In genomic region chr6:132812756-132813172, GRCh38 we compare ENCODE assay signal across 8 cellular contexts. TPM values are rescaled to one million over a fixed set of nuclear protein-coding genes. Genes with fewer than 3 reads are reported as not detected.
DNase-seq lines count a peak whose midpoint lies in the region; ATAC-seq and TF ChIP-seq lines count a peak whose summit lies in the region.

No MANE protein-coding gene starts in this region.

- TF ChIP-seq CTCF in CD8-positive, alpha-beta T cell (IDR thresholded peaks at IDR 0.05) = no peak
- no peak for TF ChIP-seq CTCF in colonic mucosa (IDR thresholded peaks at IDR 0.05)

- no peaks in the 10 kb centered on the region for H3K9me3 Mint-ChIP-seq in CD8-positive, alpha-beta T cell
- H3K9me3 Mint-ChIP-seq in naive thymus-derived CD8-positive, alpha-beta T cell = no peaks in the 10 kb centered on the region

- H3K27me3 Mint-ChIP-seq in CD8-positive, alpha-beta T cell (ENCODE audit: low read depth) = no peaks in the 10 kb centered on the region
- peaks cover 0 to 3% (median 0%) of the 10 kb centered on the region in 5 donors for H3K27me3 Mint-ChIP-seq in naive thymus-derived CD8-positive, alpha-beta T cell

- no peaks in the 10 kb centered on the region for H3K9me3 ChIP-seq in CD8-positive, alpha-beta T cell (ENCODE audit: low read length)
- H3K9me3 ChIP-seq in MG63 = 0 out of 2 replicates have a peak, but pooled peaks cover 3% of the 10 kb centered on the region
- no peaks in the 10 kb centered on the region for H3K9me3 ChIP-seq in colonic mucosa

- peaks cover 16% of the 10 kb centered on the region for H3K36me3 ChIP-seq in CD8-positive, alpha-beta T cell (ENCODE audit: insufficient read depth, low read length)
- peaks cover 33% of the 10 kb centered on the region for H3K36me3 ChIP-seq in MG63
- H3K36me3 ChIP-seq in colonic mucosa = peaks cover 9% of the 10 kb centered on the region

- POLR2A ChIA-PET in CD8-positive, alpha-beta T cell (lab: Charles Lee) = interaction anchor here (0.6 to 5.1 kb wide), 11 partner anchors 8 to 300 kb away, joined by 3 to 87 read pairs (median 4); partner anchors contain the start of genes SLC18B1 and STX7
- POLR2A ChIA-PET in naive thymus-derived CD8-positive, alpha-beta T cell (lab: Charles Lee) = interaction anchor here (0.6 to 6.0 kb wide), 10 partner anchors 10 to 1185 kb away, joined by 3 to 137 read pairs (median 8); partner anchors contain the start of genes MED23, SLC18B1 and STX7

- intact Hi-C loops in CD8-positive, alpha-beta T cell (cut with DNase I, micrococcal nuclease) = loop anchor here in 1 of 2 experiments (2.0 to 10.0 kb wide), 2 partner anchors 1140 to 1362 kb away; partner anchors contain the start of gene TBPL1
- intact Hi-C loops in colonic mucosa (cut with DNase I) = no loop called here

- DNase-seq in CD8-positive, alpha-beta T cell = no peak
- DNase-seq in MG63 = no peak
- DNase-seq in colonic mucosa = no peak
- no peak for DNase-seq in naive thymus-derived CD8-positive, alpha-beta T cell
- no peak for DNase-seq in T-helper 9 cell
- DNase-seq in putamen (ENCODE audit: low spot score) = no peak

- H3K27ac Mint-ChIP-seq in CD8-positive, alpha-beta T cell = peak overlapping the region; percentile 99
- peak overlapping the region; percentile 97 to 100 (median 99) for H3K27ac Mint-ChIP-seq in naive thymus-derived CD8-positive, alpha-beta T cell

- H3K9ac ChIP-seq in colonic mucosa (ENCODE audit: low read depth in 2 of 2, low read length in 2 of 2) = peak overlapping the region in 1 of 2 donors; percentile 98

- H3K4me3 Mint-ChIP-seq in CD8-positive, alpha-beta T cell = peak overlapping the region; percentile 97
- peak overlapping the region; percentile 88 to 100 (median 98) for H3K4me3 Mint-ChIP-seq in naive thymus-derived CD8-positive, alpha-beta T cell

- no peaks in the 10 kb centered on the region for H3K27me3 ChIP-seq in CD8-positive, alpha-beta T cell (ENCODE audit: insufficient read depth, low read length)
- no peaks in the 10 kb centered on the region for H3K27me3 ChIP-seq in MG63
- no peaks in the 10 kb centered on the region for H3K27me3 ChIP-seq in colonic mucosa

- H3K4me1 Mint-ChIP-seq in CD8-positive, alpha-beta T cell (ENCODE audit: low read depth) = peaks cover 44% of the 10 kb centered on the region
- peaks cover 27 to 50% (median 44%) of the 10 kb centered on the region in 4 donors for H3K4me1 Mint-ChIP-seq in naive thymus-derived CD8-positive, alpha-beta T cell

- peaks cover 25% of the 10 kb centered on the region for H3K4me1 ChIP-seq in CD8-positive, alpha-beta T cell (ENCODE audit: insufficient read depth, low read length)
- peaks cover 6% of the 10 kb centered on the region for H3K4me1 ChIP-seq in colonic mucosa

- CTCF ChIA-PET in CD8-positive, alpha-beta T cell (lab: Charles Lee) = interaction anchor here (1.7 to 5.3 kb wide), 2 partner anchors 11 to 14 kb away, joined by 7 to 44 read pairs; partner anchors contain the start of gene SLC18B1

- H3K27ac ChIP-seq in CD8-positive, alpha-beta T cell (ENCODE audit: low read depth, low read length) = peak overlapping the region; percentile 69
- H3K27ac ChIP-seq in colonic mucosa = peak overlapping the region; percentile 91

- ATAC-seq in CD8-positive, alpha-beta T cell = no peak
- ATAC-seq in GM21390 (IDR thresholded peaks at IDR 0.05; ENCODE audit: unreplicated experiment) (peak; percentile 17), HG03457 (IDR thresholded peaks at IDR 0.05; ENCODE audit: unreplicated experiment) (no peak)
- peak in 1 of 2 donors; percentile 8 for ATAC-seq in naive thymus-derived CD8-positive, alpha-beta T cell

- H3K36me3 Mint-ChIP-seq in CD8-positive, alpha-beta T cell = peaks cover 45% of the 10 kb centered on the region
- H3K36me3 Mint-ChIP-seq in naive thymus-derived CD8-positive, alpha-beta T cell = peaks cover 5 to 35% (median 22%) of the 10 kb centered on the region in 3 donors

- H3K4me3 ChIP-seq in CD8-positive, alpha-beta T cell (ENCODE audit: low read depth, low read length) = peak overlapping the region; percentile 83
- peak overlapping the region; percentile 81 for H3K4me3 ChIP-seq in MG63
- peak overlapping the region; percentile 71 for H3K4me3 ChIP-seq in colonic mucosa

RNA-seq across cellular contexts. Expression of gene RPS12, which starts 1.6 kb away (rescaled TPM):
- 1,000 to 10,000 TPM; 3,006 to 3,159 TPM for total RNA-seq in CD8-positive, alpha-beta T cell
- total RNA-seq in MG63 (2014; rRNA removed; shearing (Covaris generic); ENCODE audit: low replicate concordance) = 1,680 and 1,976 TPM in 2 replicates
- 100 to 1,000 TPM; 829 to 885 TPM for total RNA-seq in colonic mucosa
- total RNA-seq in naive thymus-derived CD8-positive, alpha-beta T cell = 1,000 to 10,000 TPM; 2,730 to 2,845 TPM
- 1,000 to 10,000 TPM; 3,456 to 3,652 (median 3,491) TPM for polyA plus RNA-seq in naive thymus-derived CD8-positive, alpha-beta T cell

RNA-seq across cellular contexts. Expression of gene SLC18B1, which starts 14.3 kb away (rescaled TPM):
- 10 to 100 TPM in 1 of 2 experiments, 1 to 10 TPM in 1; 10.0 to 11.8 TPM for total RNA-seq in CD8-positive, alpha-beta T cell
- 7.3 and 34.0 TPM in 2 replicates for total RNA-seq in MG63 (2014; rRNA removed; shearing (Covaris generic); ENCODE audit: low replicate concordance)
- total RNA-seq in colonic mucosa = 10 to 100 TPM; 11.1 to 11.8 TPM
- 10 to 100 TPM; 18.1 to 19.3 TPM for total RNA-seq in naive thymus-derived CD8-positive, alpha-beta T cell
- polyA plus RNA-seq in naive thymus-derived CD8-positive, alpha-beta T cell = 10 to 100 TPM; 15.3 to 19.3 (median 16.9) TPM

RNA-seq across cellular contexts. Expression of gene VNN2, which starts 55.1 kb away (rescaled TPM):
- total RNA-seq in CD8-positive, alpha-beta T cell = 1 to 10 TPM; 8.0 to 8.3 TPM
- not detected in 2 replicates for total RNA-seq in MG63 (2014; rRNA removed; shearing (Covaris generic); ENCODE audit: low replicate concordance)
- total RNA-seq in colonic mucosa = 1 to 10 TPM in 1 of 2 donors, under 1 TPM in 1; 0.84 to 1.6 TPM
- total RNA-seq in naive thymus-derived CD8-positive, alpha-beta T cell = 10 to 100 TPM; 46.3 to 46.4 TPM
- 10 to 100 TPM; 42.7 to 52.0 (median 48.0) TPM for polyA plus RNA-seq in naive thymus-derived CD8-positive, alpha-beta T cell

Comparison
In these comparisons a context has a peak if more than half of its experiments do, and no peak if none do; other contexts are left out.
1. RNA of gene VNN2, which starts 55.1 kb away (total RNA-seq): 46.3 to 46.4 TPM in naive thymus-derived CD8-positive, alpha-beta T cell; 8.0 to 8.3 TPM in CD8-positive, alpha-beta T cell, 0.84 to 1.6 TPM in colonic mucosa and not detected in MG63; every median in the first group is over 4 times any median in the second.
2. Peak in every context shown above with its lines, with median percentiles within 50 percentile points of each other: H3K4me3 ChIP-seq.